Comparison of ENCODE assay signal across 28 cellular contexts in genomic region chr17:5561736-5562135, GRCh38.
"Had no signal": no experiment of that assay in that cellular context is flagged by ENCODE, and none has a peak within 500 bp of the region (broad histone marks: within the 10 kb centered on the region; RNA-seq: fewer than 3 reads in every experiment).

No MANE protein-coding gene starts in this region.

- H3K27ac Mint-ChIP-seq: activated CD4-positive, alpha-beta memory T cell treated with anti-CD3 and anti-CD28 coated beads for 36 hours; activated CD4-positive, alpha-beta T cell treated with anti-CD3 and anti-CD28 coated beads, Interleukin-2, amount 10 ng/mL, durations not matched to agents 24 days and 14 days; activated naive CD4-positive, alpha-beta T cell treated with anti-CD3 and anti-CD28 coated beads, Interleukin-2, amount 50 U/mL, for 24 hours; activated T-cell treated with anti-CD3 and anti-CD28 coated beads, Interleukin-2, amount 50 U/mL, for 24 hours; dendritic cell treated with granulocyte-macrophage colony-stimulating factor and Interleukin-4, amounts not matched to agents 40 ng/mL and 50 ng/mL, for 4 days; stimulated activated naive B cell treated with anti-CD40 and anti-IgM and Interleukin-4, amounts not matched to agents 10 μg/mL and 1 μg/mL and 100 μg/mL, for 72 hours had no signal

- H3K4me1 ChIP-seq: breast epithelium, gastrocnemius medialis, left lung, lower lobe of right lung, tibial nerve had no signal

- H3K9me3 ChIP-seq: breast epithelium, gastrocnemius medialis, left lung, lower lobe of right lung had no signal

- H3K9me3 Mint-ChIP-seq: activated CD4-positive, alpha-beta memory T cell treated with anti-CD3 and anti-CD28 coated beads for 36 hours; activated naive CD4-positive, alpha-beta T cell treated with anti-CD3 and anti-CD28 coated beads, Interleukin-2, amount 50 U/mL, for 24 hours; activated T-cell treated with anti-CD3 and anti-CD28 coated beads, Interleukin-2, amount 50 U/mL, for 24 hours; central memory CD8-positive, alpha-beta T cell; dendritic cell treated with granulocyte-macrophage colony-stimulating factor and Interleukin-4, amounts not matched to agents 40 ng/mL and 50 ng/mL, for 4 days; neural crest cell; stimulated activated naive B cell treated with anti-CD40 and anti-IgM and Interleukin-4, amounts not matched to agents 10 μg/mL and 1 μg/mL and 100 μg/mL, for 72 hours had no signal

- ATAC-seq: gastrocnemius medialis; left lung; lower lobe of right lung; naive thymus-derived CD8-positive, alpha-beta T cell; right cardiac atrium; stimulated activated naive B cell treated with anti-CD40 and anti-IgM and Interleukin-4, amounts not matched to agents 10 μg/mL and 1 μg/mL and 100 μg/mL, for 72 hours; T-helper 17 cell had no signal

- H3K4me3 ChIP-seq: breast epithelium, gastrocnemius medialis, left lung, lower lobe of right lung, tibial nerve had no signal

- DNase-seq: activated CD4-positive, alpha-beta memory T cell treated with anti-CD3 and anti-CD28 coated beads for 36 hours; activated CD4-positive, alpha-beta T cell treated with anti-CD3 and anti-CD28 coated beads, Interleukin-2, amount 10 ng/mL, durations not matched to agents 24 days and 14 days; activated CD4-positive, CD25-positive, alpha-beta regulatory T cell treated with anti-CD3 and anti-CD28 coated beads, Interleukin-2, amount 50 U/mL, for 72 hours; activated CD8-positive, alpha-beta memory T cell treated with anti-CD3 and anti-CD28 coated beads, Interleukin-2, amount 50 U/mL, for 48 hours; activated T-cell treated with anti-CD3 and anti-CD28 coated beads, Interleukin-2, amount 50 U/mL, for 24 hours; effector memory CD4-positive, alpha-beta T cell; erythroblast; gastrocnemius medialis; head of caudate nucleus; hypothalamus; left lung; lower lobe of right lung; mesenchymal stem cell; naive thymus-derived CD8-positive, alpha-beta T cell; posterior cingulate gyrus; stimulated activated CD4-positive, alpha-beta T cell treated with anti-CD3 and anti-CD28 coated beads, Interleukin-15, amount 100 ng/mL, for 24 hours; stimulated activated CD4-positive, alpha-beta T cell treated with anti-CD3 and anti-CD28 coated beads, Interleukin-2, amount 100 ng/mL, for 24 hours; stimulated activated naive B cell treated with anti-CD40 and anti-IgM and Interleukin-4, amounts not matched to agents 10 μg/mL and 1 μg/mL and 100 μg/mL, for 72 hours; T-helper 17 cell; T1000; WERI-Rb-1 had no signal

- H3K27ac ChIP-seq: breast epithelium, gastrocnemius medialis, left lung, lower lobe of right lung, tibial nerve, WERI-Rb-1 had no signal

- H3K4me1 Mint-ChIP-seq: neural crest cell had no signal

- H3K27me3 Mint-ChIP-seq: activated CD4-positive, alpha-beta memory T cell treated with anti-CD3 and anti-CD28 coated beads for 36 hours; activated CD4-positive, alpha-beta T cell treated with anti-CD3 and anti-CD28 coated beads, Interleukin-2, amount 10 ng/mL, durations not matched to agents 24 days and 14 days; activated naive CD4-positive, alpha-beta T cell treated with anti-CD3 and anti-CD28 coated beads, Interleukin-2, amount 50 U/mL, for 24 hours; activated T-cell treated with anti-CD3 and anti-CD28 coated beads, Interleukin-2, amount 50 U/mL, for 24 hours; central memory CD8-positive, alpha-beta T cell; dendritic cell treated with granulocyte-macrophage colony-stimulating factor and Interleukin-4, amounts not matched to agents 40 ng/mL and 50 ng/mL, for 4 days; naive thymus-derived CD8-positive, alpha-beta T cell; stimulated activated naive B cell treated with anti-CD40 and anti-IgM and Interleukin-4, amounts not matched to agents 10 μg/mL and 1 μg/mL and 100 μg/mL, for 72 hours; T-helper 17 cell had no signal

- H3K36me3 ChIP-seq: breast epithelium, gastrocnemius medialis, WERI-Rb-1 had no signal

- H3K4me3 Mint-ChIP-seq: activated CD4-positive, alpha-beta memory T cell treated with anti-CD3 and anti-CD28 coated beads for 36 hours; activated CD4-positive, alpha-beta T cell treated with anti-CD3 and anti-CD28 coated beads, Interleukin-2, amount 10 ng/mL, durations not matched to agents 24 days and 14 days; activated naive CD4-positive, alpha-beta T cell treated with anti-CD3 and anti-CD28 coated beads, Interleukin-2, amount 50 U/mL, for 24 hours; activated T-cell treated with anti-CD3 and anti-CD28 coated beads, Interleukin-2, amount 50 U/mL, for 24 hours; central memory CD8-positive, alpha-beta T cell; dendritic cell treated with granulocyte-macrophage colony-stimulating factor and Interleukin-4, amounts not matched to agents 40 ng/mL and 50 ng/mL, for 4 days; neural crest cell; stimulated activated naive B cell treated with anti-CD40 and anti-IgM and Interleukin-4, amounts not matched to agents 10 μg/mL and 1 μg/mL and 100 μg/mL, for 72 hours; T-helper 17 cell had no signal

- H3K27me3 ChIP-seq: breast epithelium, gastrocnemius medialis, left lung, tibial nerve had no signal
